In genomic region chr6:138162947-138163569, GRCh38 we compare ENCODE assay signal across 9 cellular contexts. TPM values are rescaled to one million over a fixed set of nuclear protein-coding genes. Genes with fewer than 3 reads are reported as not detected.
DNase-seq lines count a peak whose midpoint lies in the region; ATAC-seq and TF ChIP-seq lines count a peak whose summit lies in the region.
"Had no signal": no experiment of that assay in that cellular context is flagged by ENCODE, and none has a peak within 500 bp of the region (broad histone marks: within the 10 kb centered on the region; RNA-seq: fewer than 3 reads in every experiment).

No MANE protein-coding gene starts in this region.

- TF ChIP-seq POLR2A in breast epithelium (IDR thresholded peaks at IDR 0.05) (no peak), adrenal gland (IDR thresholded peaks at IDR 0.05) (no peak)

- DNase-seq in CD8-positive, alpha-beta T cell = no peak
- DNase-seq in breast epithelium (ENCODE audit: low spot score in 2 of 2) (no peak), adrenal gland (no peak), HuH-7.5 (ENCODE audit: low spot score) (no peak)
- no peak for DNase-seq in natural killer cell treated with Interleukin-12 subunit alpha and Interleukin-12 subunit beta and Interleukin-15 and Interleukin-18, amount 100 ng/mL, for 72 hours (ENCODE audit: low spot score)
- DNase-seq in stimulated activated CD4-positive, alpha-beta T cell treated with anti-CD3 and anti-CD28 coated beads, Interleukin-12 subunit alpha, Interleukin-12 subunit beta, amount 100 ng/mL, for 4 hours = no peak

- no peaks in the 10 kb centered on the region for H3K36me3 Mint-ChIP-seq in CD8-positive, alpha-beta T cell
- no peaks in the 10 kb centered on the region for H3K36me3 Mint-ChIP-seq in natural killer cell treated with Interleukin-12 subunit alpha and Interleukin-12 subunit beta and Interleukin-15 and Interleukin-18, amount 100 ng/mL, for 72 hours

- H3K4me3 Mint-ChIP-seq in CD8-positive, alpha-beta T cell = peak overlapping the region; percentile 63
- peak overlapping the region; percentile 57 for H3K4me3 Mint-ChIP-seq in natural killer cell treated with Interleukin-12 subunit alpha and Interleukin-12 subunit beta and Interleukin-15 and Interleukin-18, amount 100 ng/mL, for 72 hours

- WGBS in adrenal gland, 4 donors = 59 to 74% (median 66%) methylated on average over 5 of the region's 5 CpGs

- peaks cover 8% of the 10 kb centered on the region for H3K4me1 ChIP-seq in CD8-positive, alpha-beta T cell (ENCODE audit: insufficient read depth, low read length)
- peaks cover 13% of the 10 kb centered on the region; the same call in 1 of the 2 replicates for H3K4me1 ChIP-seq in HUES6 (ENCODE audit: control insufficient read depth, insufficient read depth, low read length)
- H3K4me1 ChIP-seq in breast epithelium = no peaks in the 10 kb centered on the region
- H3K4me1 ChIP-seq in adrenal gland (replicated peaks in 1 of 2) = peaks cover 5 to 9% of the 10 kb centered on the region in 2 donors

- H3K4me3 ChIP-seq in CD8-positive, alpha-beta T cell (ENCODE audit: low read depth, low read length) = no peak overlapping the region
- peak overlapping the region; percentile 72 for H3K4me3 ChIP-seq in HUES6 (ENCODE audit: low read depth, low read length)
- peak overlapping the region in 2 of 3 donors; percentile 65 to 82 for H3K4me3 ChIP-seq in breast epithelium
- no peak overlapping the region for H3K4me3 ChIP-seq in adrenal gland

- H3K9me3 ChIP-seq in CD8-positive, alpha-beta T cell (ENCODE audit: low read length) = no peaks in the 10 kb centered on the region
- H3K9me3 ChIP-seq in HUES6 (ENCODE audit: control insufficient read depth, insufficient read depth, low read depth, low read length) (no peaks in the 10 kb centered on the region), breast epithelium (no peaks in the 10 kb centered on the region), adrenal gland (replicated peaks in 1 of 3) (no peaks in the 10 kb centered on the region)

- no peaks in the 10 kb centered on the region for H3K9me3 Mint-ChIP-seq in CD8-positive, alpha-beta T cell
- no peaks in the 10 kb centered on the region for H3K9me3 Mint-ChIP-seq in natural killer cell treated with Interleukin-12 subunit alpha and Interleukin-12 subunit beta and Interleukin-15 and Interleukin-18, amount 100 ng/mL, for 72 hours

- peaks cover 24% of the 10 kb centered on the region for H3K27me3 ChIP-seq in CD8-positive, alpha-beta T cell (ENCODE audit: insufficient read depth, low read length)
- H3K27me3 ChIP-seq in HUES6 (ENCODE audit: control insufficient read depth, insufficient read depth, low read length) (peaks cover 52% of the 10 kb centered on the region), breast epithelium (no peaks in the 10 kb centered on the region), adrenal gland (peaks cover 39% of the 10 kb centered on the region)

- peaks cover 8% of the 10 kb centered on the region for H3K4me1 Mint-ChIP-seq in CD8-positive, alpha-beta T cell (ENCODE audit: low read depth)
- peaks cover 12 to 13% of the 10 kb centered on the region in 2 donors for H3K4me1 Mint-ChIP-seq in natural killer cell treated with Interleukin-12 subunit alpha and Interleukin-12 subunit beta and Interleukin-15 and Interleukin-18, amount 100 ng/mL, for 72 hours (ENCODE audit: low read depth in 2 of 2)

- no peak overlapping the region for H3K27ac Mint-ChIP-seq in CD8-positive, alpha-beta T cell
- H3K27ac Mint-ChIP-seq in natural killer cell treated with Interleukin-12 subunit alpha and Interleukin-12 subunit beta and Interleukin-15 and Interleukin-18, amount 100 ng/mL, for 72 hours = no peak overlapping the region

- H3K27ac ChIP-seq in CD8-positive, alpha-beta T cell (ENCODE audit: low read depth, low read length) = no peak overlapping the region
- H3K27ac ChIP-seq in HUES6 (ENCODE audit: low read depth, low read length) = no peak overlapping the region
- peak overlapping the region in 1 of 2 donors; percentile 84 for H3K27ac ChIP-seq in breast epithelium
- peak overlapping the region in 1 of 5 donors; percentile 80 for H3K27ac ChIP-seq in adrenal gland

- H3K9ac ChIP-seq in HUES6 (ENCODE audit: low read length) = no peak overlapping the region

- peaks cover 59% of the 10 kb centered on the region for H3K27me3 Mint-ChIP-seq in CD8-positive, alpha-beta T cell (ENCODE audit: low read depth)
- H3K27me3 Mint-ChIP-seq in natural killer cell treated with Interleukin-12 subunit alpha and Interleukin-12 subunit beta and Interleukin-15 and Interleukin-18, amount 100 ng/mL, for 72 hours = peaks cover 44 to 67% of the 10 kb centered on the region in 2 donors

- ATAC-seq in CD8-positive, alpha-beta T cell = no peak
- ATAC-seq in natural killer cell treated with Interleukin-12 subunit alpha and Interleukin-12 subunit beta and Interleukin-15 and Interleukin-18, amount 100 ng/mL, for 72 hours = no peak
- ATAC-seq in GM18498 (IDR thresholded peaks at IDR 0.05; ENCODE audit: unreplicated experiment) = no peak

- no peak for TF ChIP-seq CTCF in CD8-positive, alpha-beta T cell (IDR thresholded peaks at IDR 0.05)
- TF ChIP-seq CTCF in breast epithelium (IDR thresholded peaks at IDR 0.05) = no peak
- no peak for TF ChIP-seq CTCF in adrenal gland (IDR thresholded peaks at IDR 0.05)

- CTCF ChIA-PET in CD8-positive, alpha-beta T cell (lab: Charles Lee) = no interaction called here

- H3K36me3 ChIP-seq in CD8-positive, alpha-beta T cell (ENCODE audit: insufficient read depth, low read length) = no peaks in the 10 kb centered on the region
- H3K36me3 ChIP-seq in HUES6 (ENCODE audit: control insufficient read depth, insufficient read depth, low read length) = no peaks in the 10 kb centered on the region
- H3K36me3 ChIP-seq in breast epithelium = no peaks in the 10 kb centered on the region
- H3K36me3 ChIP-seq in adrenal gland (replicated peaks in 1 of 2) = no peaks in the 10 kb centered on the region

- POLR2A ChIA-PET in CD8-positive, alpha-beta T cell (lab: Charles Lee) = no interaction called here

- intact Hi-C loops in CD8-positive, alpha-beta T cell (cut with DNase I, micrococcal nuclease) = loop anchor here in 1 of 2 experiments (5.0 kb wide), 1 partner anchor 239 kb away; the partner anchor contains the start of gene HEBP2
- intact Hi-C loops in breast epithelium (cut with DNase I; ENCODE audit: low total_unique reads) = no loop called here
- intact Hi-C loops in adrenal gland (cut with DNase I) = no loop called here

RNA-seq across cellular contexts. Expression of gene ARFGEF3, which starts 1.3 kb away (rescaled TPM):
- not detected for total RNA-seq in CD8-positive, alpha-beta T cell
- total RNA-seq in breast epithelium (10 to 100 TPM in 2 of 3 donors, 1 to 10 TPM in 1; 1.9 to 28.1 (median 22.0) TPM), adrenal gland (10 to 100 TPM in 1 of 8 donors, 1 to 10 TPM in 2, under 1 TPM in 4, not detected in 1; 0.06 to 10.9 (median 0.76) TPM)
- under 1 TPM; 0.25 to 0.45 TPM for total RNA-seq in natural killer cell treated with Interleukin-12 subunit alpha and Interleukin-12 subunit beta and Interleukin-15 and Interleukin-18, amount 100 ng/mL, for 72 hours
- polyA plus RNA-seq in adrenal gland = 1 to 10 TPM in 2 of 3 donors, under 1 TPM in 1; 0.91 to 7.2 (median 3.3) TPM

RNA-seq across cellular contexts. Expression of gene PBOV1, which starts 55.2 kb away (rescaled TPM):
- not detected for total RNA-seq in CD8-positive, alpha-beta T cell
- not detected for total RNA-seq in breast epithelium
- not detected for total RNA-seq in natural killer cell treated with Interleukin-12 subunit alpha and Interleukin-12 subunit beta and Interleukin-15 and Interleukin-18, amount 100 ng/mL, for 72 hours
- not detected for total RNA-seq in adrenal gland
- not detected for polyA plus RNA-seq in adrenal gland
- total RNA-seq: RPMI7951 had no signal

RNA-seq across cellular contexts. Expression of gene PERP, which starts 55.8 kb away (rescaled TPM):
- total RNA-seq in CD8-positive, alpha-beta T cell = 1 to 10 TPM; 1.6 to 1.9 TPM
- total RNA-seq in breast epithelium (100 to 1,000 TPM in 1 of 3 donors, 10 to 100 TPM in 2; 62.9 to 176 (median 82.3) TPM), adrenal gland (10 to 100 TPM in 4 of 8 donors, 1 to 10 TPM in 4; 5.1 to 15.0 (median 9.7) TPM)
- total RNA-seq in natural killer cell treated with Interleukin-12 subunit alpha and Interleukin-12 subunit beta and Interleukin-15 and Interleukin-18, amount 100 ng/mL, for 72 hours = 1 to 10 TPM; 1.3 to 2.0 TPM
- polyA plus RNA-seq in adrenal gland = 10 to 100 TPM in 1 of 3 donors, 1 to 10 TPM in 2; 4.8 to 11.9 (median 5.5) TPM

Comparison
In these comparisons a context has a peak if more than half of its experiments do, and no peak if none do; other contexts are left out.
1. H3K4me3 ChIP-seq: peak in HUES6 (single experiment) and breast epithelium (2 of 3); none in CD8-positive, alpha-beta T cell (single experiment) and adrenal gland (0 of 4).